ENCODE assay signal across 1 cellular context in genomic region chr2:148651972-148652371, GRCh38.
TF ChIP-seq lines count a peak whose summit lies in the region.

No MANE protein-coding gene starts in this region.

TF ChIP-seq in GM12878, 131 proteins besides CTCF, POLR2A, EP300 and RAD21:
- TF ChIP-seq CBX5 (IDR thresholded peaks at IDR 0.05; ENCODE audit: low read depth), result no peak
- TF ChIP-seq BACH1 (IDR thresholded peaks at IDR 0.05; ENCODE audit: borderline replicate concordance), result no peak
- TF ChIP-seq MXI1 (IDR thresholded peaks at IDR 0.05; ENCODE audit: low read depth, low read length), result no peak
- no peak for TF ChIP-seq GABPA (IDR thresholded peaks at IDR 0.05; ENCODE audit: low read depth)
- no peak for TF ChIP-seq ZBTB4 (CRISPR knock-in tag; IDR thresholded peaks at IDR 0.05)
- no peak for TF ChIP-seq RBBP5 (conservative IDR thresholded peaks at IDR 0.05)
- no peak for TF ChIP-seq ZNF217 (IDR thresholded peaks at IDR 0.05)
- TF ChIP-seq BCL3 (IDR thresholded peaks at IDR 0.05; ENCODE audit: borderline replicate concordance, insufficient read depth, low read depth, low read length, poor library complexity, severe bottlenecking), result no peak
- TF ChIP-seq BMI1 (IDR thresholded peaks at IDR 0.05; ENCODE audit: borderline replicate concordance), result no peak
- no peak for TF ChIP-seq ZZZ3 (IDR thresholded peaks at IDR 0.05; ENCODE audit: control insufficient read depth, insufficient read length, low read depth)
- no peak for TF ChIP-seq HSF1 (IDR thresholded peaks at IDR 0.05; ENCODE audit: low read depth, low read length)
- TF ChIP-seq NFIC (IDR thresholded peaks at IDR 0.05; ENCODE audit: low read depth, low read length), result no peak
- TF ChIP-seq SUPT20H (IDR thresholded peaks at IDR 0.05; ENCODE audit: borderline replicate concordance, control insufficient read depth, low read depth, low read length), result no peak
